In genomic region chr4:123034023-123034422, GRCh38 we compare ENCODE assay signal across 16 cellular contexts.
A peak's percentile ranks its signal among the peaks of the same experiment; 100 is the strongest.
DNase-seq lines count a peak whose midpoint lies in the region; ATAC-seq and TF ChIP-seq lines count a peak whose summit lies in the region.
"Had no signal": no experiment of that assay in that cellular context is flagged by ENCODE, and none has a peak within 500 bp of the region (broad histone marks: within the 10 kb centered on the region; RNA-seq: fewer than 3 reads in every experiment).

No MANE protein-coding gene starts in this region.

- H3K4me1 ChIP-seq in adipocyte (ENCODE audit: control insufficient read depth, insufficient read depth, low read length), result peaks cover 15% of the 10 kb centered on the region

- in situ Hi-C loops in brain microvascular endothelial cell (cut with HindIII; ENCODE audit: low pct_ligation_motif_present, low sequenced_read_pairs), result no loop called here

- H3K4me3 ChIP-seq in adipocyte (ENCODE audit: low read length), result no peak overlapping the region
- no peak overlapping the region for H3K4me3 ChIP-seq in brain microvascular endothelial cell (ENCODE audit: low read depth, low read length)
- H3K4me3 ChIP-seq: HAP-1 had no signal

- ATAC-seq in GM21381 (IDR thresholded peaks at IDR 0.05; ENCODE audit: unreplicated experiment), result no peak
- no peak for ATAC-seq in stimulated activated naive B cell treated with anti-CD40 and anti-IgM and Interleukin-4, amounts not matched to agents 10 μg/mL and 1 μg/mL and 100 μg/mL, for 72 hours (replicated peaks)

- H3K4me1 Mint-ChIP-seq in stimulated activated naive B cell treated with anti-CD40 and anti-IgM and Interleukin-4, amounts not matched to agents 10 μg/mL and 1 μg/mL and 100 μg/mL, for 72 hours, result peaks cover 6% of the 10 kb centered on the region in 2 donors

- DNase-seq in EH (ENCODE audit: low read depth) (peak; percentile 62), adipocyte (ENCODE audit: low read depth) (peak; percentile 15), brain microvascular endothelial cell (peak; percentile 46), OCI-M1 (lab: John Stamatoyannopoulos, UW) (no peak)
- DNase-seq in stimulated activated naive B cell treated with anti-CD40 and anti-IgM and Interleukin-4, amounts not matched to agents 10 μg/mL and 1 μg/mL and 100 μg/mL, for 72 hours, result no peak
- DNase-seq: C1 segment of cervical spinal cord; Calu3; CD4-positive, alpha-beta memory T cell; COR-L47; DMS53; DMS79 treated with DMSO at 0.1 percent for 48 hours; GDM1; GOT3; HFFc6 had no signal

- H3K27me3 ChIP-seq in adipocyte (replicated peaks; ENCODE audit: control insufficient read depth, insufficient read depth, low read length) (no peaks in the 10 kb centered on the region), brain microvascular endothelial cell (replicated peaks) (no peaks in the 10 kb centered on the region)

- H3K27ac ChIP-seq in brain microvascular endothelial cell, result no peak overlapping the region

- no peaks in the 10 kb centered on the region for H3K27me3 Mint-ChIP-seq in stimulated activated naive B cell treated with anti-CD40 and anti-IgM and Interleukin-4, amounts not matched to agents 10 μg/mL and 1 μg/mL and 100 μg/mL, for 72 hours
- H3K27me3 Mint-ChIP-seq: CD4-positive, alpha-beta memory T cell had no signal

- H3K9me3 ChIP-seq in adipocyte (ENCODE audit: control insufficient read depth, low read length), result no peaks in the 10 kb centered on the region
- H3K9me3 ChIP-seq: HAP-1 had no signal

- no peaks in the 10 kb centered on the region for H3K9me3 Mint-ChIP-seq in stimulated activated naive B cell treated with anti-CD40 and anti-IgM and Interleukin-4, amounts not matched to agents 10 μg/mL and 1 μg/mL and 100 μg/mL, for 72 hours
- H3K9me3 Mint-ChIP-seq: CD4-positive, alpha-beta memory T cell; HFFc6 had no signal

- no peak overlapping the region for H3K27ac Mint-ChIP-seq in stimulated activated naive B cell treated with anti-CD40 and anti-IgM and Interleukin-4, amounts not matched to agents 10 μg/mL and 1 μg/mL and 100 μg/mL, for 72 hours
- H3K27ac Mint-ChIP-seq: HFFc6 had no signal

- H3K36me3 ChIP-seq in adipocyte (ENCODE audit: control insufficient read depth, insufficient read depth, low read length, severe bottlenecking) (no peaks in the 10 kb centered on the region), brain microvascular endothelial cell (replicated peaks) (no peaks in the 10 kb centered on the region)
- H3K36me3 ChIP-seq: HAP-1 had no signal

- no peak overlapping the region for H3K9ac ChIP-seq in adipocyte (ENCODE audit: low read length)

- H3K36me3 Mint-ChIP-seq in stimulated activated naive B cell treated with anti-CD40 and anti-IgM and Interleukin-4, amounts not matched to agents 10 μg/mL and 1 μg/mL and 100 μg/mL, for 72 hours, result peaks cover 17 to 25% of the 10 kb centered on the region in 2 donors

- H3K4me3 Mint-ChIP-seq in stimulated activated naive B cell treated with anti-CD40 and anti-IgM and Interleukin-4, amounts not matched to agents 10 μg/mL and 1 μg/mL and 100 μg/mL, for 72 hours, result no peak overlapping the region
- H3K4me3 Mint-ChIP-seq: CD4-positive, alpha-beta memory T cell; HFFc6 had no signal

- TF ChIP-seq CTCF in brain microvascular endothelial cell (IDR thresholded peaks at IDR 0.05; ENCODE audit: low read depth, low read length, missing control alignments), result no peak

Comparison
In these comparisons a context has a peak if more than half of its experiments do, and no peak if none do; other contexts are left out.
1. DNase-seq: peak in EH (single experiment), adipocyte (single experiment) and brain microvascular endothelial cell (single experiment); none in OCI-M1 (single experiment) and stimulated activated naive B cell treated with anti-CD40 and anti-IgM and Interleukin-4, amounts not matched to agents 10 μg/mL and 1 μg/mL and 100 μg/mL, for 72 hours (single experiment).